9 cellular contexts compared by ENCODE assay signal in genomic region chr19:5321851-5322681, GRCh38. TPM values are rescaled to one million over a fixed set of nuclear protein-coding genes. Genes with fewer than 3 reads are reported as not detected.
DNase-seq lines count a peak whose midpoint lies in the region; ATAC-seq lines count a peak whose summit lies in the region.
"Had no signal": no experiment of that assay in that cellular context is flagged by ENCODE, and none has a peak within 500 bp of the region (broad histone marks: within the 10 kb centered on the region; RNA-seq: fewer than 3 reads in every experiment).

No MANE protein-coding gene starts in this region.

- peaks cover 4 to 41% (median 23%) of the 10 kb centered on the region in 3 donors for H3K27me3 Mint-ChIP-seq in naive B cell

- peak; percentile 42 for DNase-seq in SW480 (ENCODE audit: low spot score)
- DNase-seq in naive B cell, result peak; percentile 46
- DNase-seq in KG1 (lab: John Stamatoyannopoulos, UW), result no peak
- no peak for DNase-seq in NCI-H1930 (lab: John Stamatoyannopoulos, UW)
- DNase-seq in kidney glomerular epithelial cell (lab: John Stamatoyannopoulos, UW), result no peak
- DNase-seq in DMS114 treated with DMSO at 0.1 percent for 48 hours (lab: John Stamatoyannopoulos, UW; ENCODE audit: unreplicated experiment), result no peak

- peaks cover 0 to 30% (median 13%) of the 10 kb centered on the region in 3 donors for H3K4me1 Mint-ChIP-seq in naive B cell

- H3K27ac Mint-ChIP-seq in naive B cell, result peak overlapping the region in 3 of 6 donors; percentile 77 to 89 (median 78)

- ATAC-seq in GM18502 (IDR thresholded peaks at IDR 0.05; ENCODE audit: poor library complexity, unreplicated experiment) (peak; percentile 68), HG02759 (IDR thresholded peaks at IDR 0.05; ENCODE audit: unreplicated experiment) (peak; percentile 74), naive B cell (ENCODE audit: low read depth in 2 of 2) (peak; percentile 80 to 84)
- ATAC-seq: left lung had no signal

- H3K9me3 Mint-ChIP-seq in naive B cell, result peaks cover 5 to 13% (median 10%) of the 10 kb centered on the region in 7 donors

- H3K36me3 Mint-ChIP-seq in naive B cell, result peaks cover 0 to 22% of the 10 kb centered on the region in 2 donors

- peak overlapping the region; percentile 38 to 82 (median 68) for H3K4me3 Mint-ChIP-seq in naive B cell

RNA-seq across cellular contexts. Expression of gene PTPRS, which starts 18.5 kb away (rescaled TPM):
- polyA plus RNA-seq in naive B cell (ENCODE audit: low read depth in 6 of 6), result 1 to 10 TPM in 2 of 6 donors, under 1 TPM in 3, not detected in 1; 0.19 to 1.5 (median 0.73) TPM

Comparison
In these comparisons a context has a peak if more than half of its experiments do, and no peak if none do; other contexts are left out.
1. DNase-seq: peak in SW480 (single experiment) and naive B cell (single experiment); none in KG1 (single experiment), NCI-H1930 (0 of 2), kidney glomerular epithelial cell (single experiment) and DMS114 treated with DMSO at 0.1 percent for 48 hours (single experiment).
2. Peak in every context shown above with its lines, with median percentiles within 50 percentile points of each other: ATAC-seq.